Comparison of ENCODE assay signal across 8 cellular contexts in genomic region chr22:46803031-46803880, GRCh38. TPM values are rescaled to one million over a fixed set of nuclear protein-coding genes. Genes with fewer than 3 reads are reported as not detected.
DNase-seq lines count a peak whose midpoint lies in the region; ATAC-seq and TF ChIP-seq lines count a peak whose summit lies in the region.

No MANE protein-coding gene starts in this region.

- in situ Hi-C loops in IMR-90 (cut with MboI; ENCODE audit: low sequenced_read_pairs): no loop called here

- no peak overlapping the region for H2BK20ac ChIP-seq in IMR-90 (ENCODE audit: low read depth, low read length)

- peaks cover 12% of the 10 kb centered on the region; the same call in 1 of the 2 replicates for H3K9me1 ChIP-seq in IMR-90 (ENCODE audit: insufficient read depth, low read length)

- TF ChIP-seq RAD21 in IMR-90 (IDR thresholded peaks at IDR 0.05; ENCODE audit: low read length): peak; percentile 48
- TF ChIP-seq RAD21 in liver (IDR thresholded peaks at IDR 0.05): peak; percentile 74 to 89

- H3K9ac ChIP-seq in IMR-90 (ENCODE audit: low read depth, low read length) (no peak overlapping the region), liver (ENCODE audit: low read depth in 1 of 2, low read length in 2 of 2) (peak overlapping the region in 1 of 2 donors; percentile 10)

- H3K27ac ChIP-seq in DOHH2 (ENCODE audit: low read depth, low read length): no peak overlapping the region
- no peak overlapping the region for H3K27ac ChIP-seq in IMR-90 (ENCODE audit: insufficient read depth, low read length)
- H3K27ac ChIP-seq in breast epithelium: no peak overlapping the region
- H3K27ac ChIP-seq in liver (ENCODE audit: low read depth in 1 of 2, low read length in 2 of 2): peak overlapping the region in 1 of 2 donors; percentile 13

- H2AK9ac ChIP-seq in IMR-90 (replicated peaks; ENCODE audit: low read depth, low read length, poor library complexity): peak overlapping the region; percentile 75

- H3K9me3 ChIP-seq in DOHH2 (ENCODE audit: control insufficient read depth, insufficient read depth, low read length) (no peaks in the 10 kb centered on the region), IMR-90 (ENCODE audit: control insufficient read depth, insufficient read depth, low read length) (no peaks in the 10 kb centered on the region), breast epithelium (no peaks in the 10 kb centered on the region), liver (ENCODE audit: control insufficient read depth in 4 of 4, low read length in 3 of 4) (no peaks in the 10 kb centered on the region)

- intact Hi-C loops in IMR-90 (cut with micrococcal nuclease): no loop called here
- intact Hi-C loops in breast epithelium (cut with DNase I; ENCODE audit: low total_unique reads): no loop called here

- ATAC-seq in IMR-90 (ENCODE audit: low read depth) (no peak), GM21786 (IDR thresholded peaks at IDR 0.05; ENCODE audit: unreplicated experiment) (no peak)

- no TSS peak for BruUV-seq in IMR-90 (replicated peaks; lab: Mats Ljungman, UMichigan)

- H3K9me2 ChIP-seq in DOHH2 (replicated peaks; ENCODE audit: control insufficient read depth, low read length): no peaks in the 10 kb centered on the region

- H3K27me3 ChIP-seq in DOHH2 (ENCODE audit: control insufficient read depth, low read length): no peaks in the 10 kb centered on the region
- no peaks in the 10 kb centered on the region for H3K27me3 ChIP-seq in IMR-90 (ENCODE audit: control insufficient read depth, insufficient read depth, low read length)
- H3K27me3 ChIP-seq in breast epithelium: no peaks in the 10 kb centered on the region
- H3K27me3 ChIP-seq in liver (ENCODE audit: control insufficient read depth in 4 of 4, insufficient read depth in 4 of 4, low read length in 3 of 4): no peaks in the 10 kb centered on the region

- H3K4me3 ChIP-seq in DOHH2 (ENCODE audit: low read length) (no peak overlapping the region), IMR-90 (ENCODE audit: insufficient read depth, low read depth, low read length) (no peak overlapping the region), breast epithelium (peak overlapping the region in 1 of 3 donors; percentile 45), liver (ENCODE audit: low read depth in 1 of 3, low read length in 3 of 3) (no peak overlapping the region)

- H3K14ac ChIP-seq in IMR-90 (replicated peaks; ENCODE audit: low read depth, low read length): no peak overlapping the region

- H3K18ac ChIP-seq in IMR-90 (ENCODE audit: low read depth, low read length): no peak overlapping the region

- peaks cover 37 to 51% of the 10 kb centered on the region in 2 experiments for H3K79me1 ChIP-seq in IMR-90 (ENCODE audit: low read depth in 1 of 2, low read length in 2 of 2)

- no peak overlapping the region for H4K91ac ChIP-seq in IMR-90 (ENCODE audit: insufficient read depth, low read depth, low read length)

- DNase-seq in IMR-90 (no peak), breast epithelium (ENCODE audit: low spot score in 2 of 2) (peak; percentile 18 to 54), NCI-H128 (lab: John Stamatoyannopoulos, UW; ENCODE audit: unreplicated experiment) (no peak)
- DNase-seq in activated CD4-positive, CD25-positive, alpha-beta regulatory T cell treated with anti-CD3 and anti-CD28 coated beads, Interleukin-2, amount 50 U/mL, for 16 hours (ENCODE audit: low read depth, low spot score): peak; percentile 29
- peak; percentile 46 to 52 for DNase-seq in stimulated activated CD8-positive, alpha-beta memory T cell treated with anti-CD3 and anti-CD28 coated beads, Interleukin-4, amount 100 ng/mL, for 1 hour (ENCODE audit: low read depth in 2 of 2, low spot score in 1 of 2)

- H2BK15ac ChIP-seq in IMR-90 (ENCODE audit: low read depth, low read length): no peak overlapping the region

- no peak overlapping the region for H2AK5ac ChIP-seq in IMR-90 (ENCODE audit: low read depth, low read length)

- peak; percentile 99 for TF ChIP-seq CTCF in DOHH2 (IDR thresholded peaks at IDR 0.05; ENCODE audit: low read depth, low read length, poor library complexity, severe bottlenecking)
- peak; percentile 58 for TF ChIP-seq CTCF in IMR-90 (conservative IDR thresholded peaks at IDR 0.05; ENCODE audit: low read depth, low read length)
- peak; percentile 77 to 85 (median 83) for TF ChIP-seq CTCF in breast epithelium (IDR thresholded peaks at IDR 0.05)
- peak; percentile 83 for TF ChIP-seq CTCF in liver (IDR thresholded peaks at IDR 0.05; ENCODE audit: low read depth, low read length, missing input control)

- TF ChIP-seq POLR2A in IMR-90 (IDR thresholded peaks at IDR 0.05; ENCODE audit: low read depth, low read length) (no peak), breast epithelium (IDR thresholded peaks at IDR 0.05) (no peak)

- CTCF ChIA-PET in IMR-90 (lab: Yijun Ruan, JAX): interaction anchor here (0.6 to 1.3 kb wide), 6 partner anchors 9 to 1050 kb away, joined by 3 to 7 read pairs (median 4); no protein-coding TSS in a partner anchor

- dilution Hi-C loops in IMR-90 (cut with HindIII; ENCODE audit: low sequenced_read_pairs, unreplicated experiment): no loop called here

- H3K36me3 ChIP-seq in DOHH2 (ENCODE audit: control insufficient read depth, low read length) (peaks cover 80% of the 10 kb centered on the region), IMR-90 (ENCODE audit: control insufficient read depth, insufficient read depth, low read length) (peaks cover 25% of the 10 kb centered on the region), breast epithelium (no peaks in the 10 kb centered on the region), liver (ENCODE audit: control insufficient read depth in 4 of 4, insufficient read depth in 3 of 4, low read depth in 1 of 4, low read length in 3 of 4) (peaks cover 0 to 7% (median 4%) of the 10 kb centered on the region in 4 donors)

- H4K8ac ChIP-seq in IMR-90 (ENCODE audit: low read depth in 2 of 2, low read length in 2 of 2): no peak overlapping the region

- H4K20me1 ChIP-seq in DOHH2 (ENCODE audit: control insufficient read depth, insufficient read depth, low read depth, low read length): peaks cover 22% of the 10 kb centered on the region
- H4K20me1 ChIP-seq in IMR-90 (ENCODE audit: insufficient read depth, low read length): peaks cover 18% of the 10 kb centered on the region

- no peak overlapping the region for H4K5ac ChIP-seq in IMR-90 (ENCODE audit: low read depth, low read length)

- H2BK5ac ChIP-seq in IMR-90 (ENCODE audit: low read depth, low read length, poor library complexity, severe bottlenecking): no peak overlapping the region

- POLR2A ChIA-PET in IMR-90 (lab: Charles Lee; ENCODE audit: unreplicated experiment): no interaction called here

- H3K4me1 ChIP-seq in DOHH2 (ENCODE audit: control insufficient read depth, low read length): peaks cover 20% of the 10 kb centered on the region
- peaks cover 6% of the 10 kb centered on the region; the same call in 1 of the 2 replicates for H3K4me1 ChIP-seq in IMR-90 (ENCODE audit: control insufficient read depth, insufficient read depth, low read length)
- no peaks in the 10 kb centered on the region for H3K4me1 ChIP-seq in breast epithelium
- peaks cover 6 to 19% (median 12%) of the 10 kb centered on the region in 4 donors for H3K4me1 ChIP-seq in liver (ENCODE audit: control insufficient read depth in 4 of 4, insufficient read depth in 4 of 4, low read length in 3 of 4)

- 52% methylated on average over 8 of the region's 28 CpGs; no CpG with 5 or more reads in 1 of the 2 experiments for WGBS in IMR-90 (ENCODE audit: extremely low coverage in 2 of 2, insufficient read length in 1 of 2), 2 experiments
- 19% methylated on average over 28 of the region's 28 CpGs for WGBS in liver

- no peaks in the 10 kb centered on the region; the same call in 1 of the 2 replicates for H3F3A ChIP-seq in DOHH2 (ENCODE audit: control insufficient read depth, insufficient read depth)

- H2BK120ac ChIP-seq in IMR-90 (ENCODE audit: low read depth, low read length): no peak overlapping the region

- H3K79me2 ChIP-seq in DOHH2 (ENCODE audit: control insufficient read depth, low read length): peaks cover 91% of the 10 kb centered on the region

- H2AFZ ChIP-seq in IMR-90 (replicated peaks; ENCODE audit: low read length, poor library complexity): peak overlapping the region; percentile 64

- peak overlapping the region; percentile 38 for H3K4me2 ChIP-seq in DOHH2 (ENCODE audit: low read length)
- H3K4me2 ChIP-seq in IMR-90 (ENCODE audit: low read depth, low read length): no peak overlapping the region

- no peak overlapping the region for H3K4ac ChIP-seq in IMR-90 (ENCODE audit: low read depth, low read length)

- H3K23ac ChIP-seq in IMR-90 (ENCODE audit: low read depth, low read length): no peak overlapping the region

- no peak overlapping the region for H3K56ac ChIP-seq in IMR-90 (ENCODE audit: extremely low read depth, insufficient read depth, low read length)

TF ChIP-seq in IMR-90, 13 proteins besides CTCF, POLR2A, EP300 and RAD21:
- TF ChIP-seq RCOR1 (IDR thresholded peaks at IDR 0.05; ENCODE audit: insufficient replicate concordance, low read length) (no peak), SMC3 (IDR thresholded peaks at IDR 0.05; ENCODE audit: low read depth, low read length) (peak; percentile 35; the same call in 1 of the 2 replicates)
TF ChIP-seq in IMR-90: peak in this region for 1.

TF ChIP-seq in liver, 16 proteins besides CTCF, POLR2A, EP300 and RAD21 (continues in another document):
- TF ChIP-seq, protein P1, sequence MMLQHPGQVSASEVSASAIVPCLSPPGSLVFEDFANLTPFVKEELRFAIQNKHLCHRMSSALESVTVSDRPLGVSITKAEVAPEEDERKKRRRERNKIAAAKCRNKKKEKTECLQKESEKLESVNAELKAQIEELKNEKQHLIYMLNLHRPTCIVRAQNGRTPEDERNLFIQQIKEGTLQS (IDR thresholded peaks at IDR 0.05): no peak
- TF ChIP-seq RXRA (IDR thresholded peaks at IDR 0.05): peak in 1 of 2 donors; percentile 63
- no peak for TF ChIP-seq EGR1 (IDR thresholded peaks at IDR 0.05; ENCODE audit: low read depth in 2 of 2)
- no peak for TF ChIP-seq JUND (IDR thresholded peaks at IDR 0.05)
- TF ChIP-seq FOXA2 (IDR thresholded peaks at IDR 0.05): no peak
- TF ChIP-seq, protein P2, sequence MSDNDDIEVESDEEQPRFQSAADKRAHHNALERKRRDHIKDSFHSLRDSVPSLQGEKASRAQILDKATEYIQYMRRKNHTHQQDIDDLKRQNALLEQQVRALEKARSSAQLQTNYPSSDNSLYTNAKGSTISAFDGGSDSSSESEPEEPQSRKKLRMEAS (IDR thresholded peaks at IDR 0.05): no peak
- peak in 1 of 2 donors; percentile 20 for TF ChIP-seq HNF4A (conservative IDR thresholded peaks at IDR 0.05)

RNA-seq across cellular contexts. Expression of gene TBC1D22A, which starts 40.8 kb away (rescaled TPM):
- total RNA-seq in IMR-90 (2012; rRNA removed) (9.0 and 9.4 TPM in 2 replicates), breast epithelium (10 to 100 TPM; 19.0 to 23.6 (median 23.6) TPM), liver (10 to 100 TPM in 1 of 2 donors, 1 to 10 TPM in 1; 8.3 to 12.4 TPM)
- polyA plus RNA-seq in IMR-90 (2012; rRNA removed) (16.7 and 17.3 TPM in 2 replicates), liver (1 to 10 TPM; 4.1 to 8.5 TPM)
- 18.4 and 23.5 TPM in 2 replicates for polyA plus RNA-seq in IMR-90 (2012; cell fraction: cytosol; rRNA removed)
- 14.2 and 18.0 TPM in 2 replicates for polyA plus RNA-seq in IMR-90 (2012; cell fraction: nucleus; rRNA removed; ENCODE audit: low replicate concordance)

Comparison
In these comparisons a context has a peak if more than half of its experiments do, and no peak if none do; other contexts are left out.
1. DNase-seq: peak in activated CD4-positive, CD25-positive, alpha-beta regulatory T cell treated with anti-CD3 and anti-CD28 coated beads, Interleukin-2, amount 50 U/mL, for 16 hours (single experiment), breast epithelium (2 of 2) and stimulated activated CD8-positive, alpha-beta memory T cell treated with anti-CD3 and anti-CD28 coated beads, Interleukin-4, amount 100 ng/mL, for 1 hour (2 of 2); none in IMR-90 (single experiment) and NCI-H128 (single experiment).
2. Peak in every context shown above with its lines, with median percentiles within 50 percentile points of each other: CTCF ChIP-seq.